Comparison of ENCODE assay signal across 8 cellular contexts in genomic region chr1:65309317-65310077, GRCh38. TPM values are rescaled to one million over a fixed set of nuclear protein-coding genes. Genes with fewer than 3 reads are reported as not detected.
DNase-seq lines count a peak whose midpoint lies in the region; FAIRE-seq and TF ChIP-seq lines count a peak whose summit lies in the region.

TSS of gene DNAJC6 (plus strand) at chr1:65309543. CDS start at chr1:65309746, 203 bp downstream.

- no peaks in the 10 kb centered on the region for H3K9me3 ChIP-seq in ES-I3 (ENCODE audit: control insufficient read depth, insufficient read depth, low read length)
- H3K9me3 ChIP-seq in HUES6 (ENCODE audit: control insufficient read depth, insufficient read depth, low read depth, low read length): no peaks in the 10 kb centered on the region
- H3K9me3 ChIP-seq in SJCRH30 (replicated peaks): no peaks in the 10 kb centered on the region
- H3K9me3 ChIP-seq in neural cell (ENCODE audit: low read length): no peaks in the 10 kb centered on the region

- peaks cover 4% of the 10 kb centered on the region for H3K79me2 ChIP-seq in neural cell (replicated peaks; ENCODE audit: insufficient read depth, low read length)

- DNase-seq in SJCRH30: peak; percentile 58 to 73
- peak; percentile 75 for DNase-seq in activated naive CD4-positive, alpha-beta T cell treated with anti-CD3 and anti-CD28 coated beads, Interleukin-2, amount 10 ng/mL, durations not matched to agents 7 days and 5 days
- DNase-seq in frontal cortex (ENCODE audit: low spot score in 2 of 2): peak; percentile 64 to 73
- DNase-seq in substantia nigra (lab: John Stamatoyannopoulos, UW): peak in 45 of 49 donors; percentile 12 to 83 (median 50)
- DNase-seq in NK-92 (lab: John Stamatoyannopoulos, UW; ENCODE audit: unreplicated experiment): no peak

- H4K20me1 ChIP-seq in neural cell (ENCODE audit: insufficient read depth): no peaks in the 10 kb centered on the region

- no peaks in the 10 kb centered on the region for H3K9me3 Mint-ChIP-seq in activated naive CD4-positive, alpha-beta T cell treated with anti-CD3 and anti-CD28 coated beads, Interleukin-2, amount 10 ng/mL, durations not matched to agents 7 days and 5 days

- H3K4me2 ChIP-seq in neural cell (ENCODE audit: low read length): peak within 1 kb of the TSS; percentile 80

- H3K36me3 ChIP-seq in ES-I3 (ENCODE audit: insufficient read depth, low read length) (no peaks in the 10 kb centered on the region), HUES6 (ENCODE audit: control insufficient read depth, insufficient read depth, low read length) (no peaks in the 10 kb centered on the region), SJCRH30 (no peaks in the 10 kb centered on the region), neural cell (ENCODE audit: insufficient read depth, low read length) (no peaks in the 10 kb centered on the region)

- peak within 1 kb of the TSS; percentile 80 for H3K4me3 ChIP-seq in HUES6 (ENCODE audit: low read depth, low read length)
- peak within 1 kb of the TSS; percentile 29; the same call in 1 of the 2 replicates for H3K4me3 ChIP-seq in SJCRH30
- peak within 1 kb of the TSS; percentile 91 for H3K4me3 ChIP-seq in neural cell (ENCODE audit: low read length)

- CTCF ChIA-PET in activated naive CD4-positive, alpha-beta T cell treated with anti-CD3 and anti-CD28 coated beads, Interleukin-2, amount 10 ng/mL, durations not matched to agents 7 days and 5 days (lab: Charles Lee): interaction anchor here (1.4 kb wide), 1 partner anchor 150 kb away, joined by 5 read pairs; no protein-coding TSS in a partner anchor

- TF ChIP-seq EP300 in neural cell (conservative IDR thresholded peaks at IDR 0.05; ENCODE audit: poor library complexity, severe bottlenecking): no peak

- H3K4me1 Mint-ChIP-seq in activated naive CD4-positive, alpha-beta T cell treated with anti-CD3 and anti-CD28 coated beads, Interleukin-2, amount 10 ng/mL, durations not matched to agents 7 days and 5 days: peaks cover 12% of the 10 kb centered on the region

- H3K27ac Mint-ChIP-seq in activated naive CD4-positive, alpha-beta T cell treated with anti-CD3 and anti-CD28 coated beads, Interleukin-2, amount 10 ng/mL, durations not matched to agents 7 days and 5 days: no peak within 1 kb of the TSS

- H2AFZ ChIP-seq in neural cell (ENCODE audit: low read depth, low read length): peak within 1 kb of the TSS; percentile 92

- H3K27ac ChIP-seq in HUES6 (ENCODE audit: low read depth, low read length) (no peak within 1 kb of the TSS), SJCRH30 (no peak within 1 kb of the TSS), neural cell (ENCODE audit: low read length) (peak within 1 kb of the TSS; percentile 86), substantia nigra (ENCODE audit: low read depth, low read length, poor library complexity, severe bottlenecking) (peak within 1 kb of the TSS; percentile 66)

- peaks cover 16% of the 10 kb centered on the region for H3K27me3 ChIP-seq in HUES6 (ENCODE audit: control insufficient read depth, insufficient read depth, low read length)
- no peaks in the 10 kb centered on the region for H3K27me3 ChIP-seq in SJCRH30
- H3K27me3 ChIP-seq in neural cell (ENCODE audit: insufficient read depth, low read depth, low read length): no peaks in the 10 kb centered on the region

- TF ChIP-seq RAD21 in neural cell (conservative IDR thresholded peaks at IDR 0.05): no peak

- H3K4me1 ChIP-seq in ES-I3 (ENCODE audit: insufficient read depth, low read length) (peaks cover 3% of the 10 kb centered on the region; the same call in 1 of the 2 replicates), HUES6 (ENCODE audit: control insufficient read depth, insufficient read depth, low read length) (peaks cover 15% of the 10 kb centered on the region), SJCRH30 (no peaks in the 10 kb centered on the region)

- TF ChIP-seq CTCF in neural cell (IDR thresholded peaks at IDR 0.05; ENCODE audit: poor library complexity, severe bottlenecking): no peak

- H3K27me3 Mint-ChIP-seq in activated naive CD4-positive, alpha-beta T cell treated with anti-CD3 and anti-CD28 coated beads, Interleukin-2, amount 10 ng/mL, durations not matched to agents 7 days and 5 days: peaks cover 35% of the 10 kb centered on the region

- FAIRE-seq in frontal cortex (lab: Jason Lieb, UNC): no peak

- H3K9me2 ChIP-seq in neural cell (ENCODE audit: insufficient read depth, low read length): no peaks in the 10 kb centered on the region

- H3F3A ChIP-seq in neural cell (ENCODE audit: insufficient read depth, low read length, poor library complexity, severe bottlenecking): peaks cover 2% of the 10 kb centered on the region

- H3K36me3 Mint-ChIP-seq in activated naive CD4-positive, alpha-beta T cell treated with anti-CD3 and anti-CD28 coated beads, Interleukin-2, amount 10 ng/mL, durations not matched to agents 7 days and 5 days: no peaks in the 10 kb centered on the region

- H3K9ac ChIP-seq in ES-I3 (ENCODE audit: low read depth, low read length) (peak within 1 kb of the TSS; percentile 79; the same call in 1 of the 2 replicates), HUES6 (ENCODE audit: low read length) (no peak within 1 kb of the TSS), neural cell (ENCODE audit: low read length) (peak within 1 kb of the TSS; percentile 85)

- peak within 1 kb of the TSS; percentile 28 for H3K4me3 Mint-ChIP-seq in activated naive CD4-positive, alpha-beta T cell treated with anti-CD3 and anti-CD28 coated beads, Interleukin-2, amount 10 ng/mL, durations not matched to agents 7 days and 5 days

TF ChIP-seq in neural cell, 6 proteins besides CTCF, POLR2A, EP300 and RAD21:
- TF ChIP-seq REST (IDR thresholded peaks at IDR 0.05; ENCODE audit: borderline replicate concordance) (peak; percentile 88), POLR2AphosphoS5 (IDR thresholded peaks at IDR 0.05) (peak; percentile 57), EZH2 (IDR thresholded peaks at IDR 0.05; ENCODE audit: borderline replicate concordance, insufficient read depth, low read length, poor library complexity, severe bottlenecking) (no peak), SMC3 (conservative IDR thresholded peaks at IDR 0.05; ENCODE audit: poor library complexity) (peak; percentile 5), TAF1 (IDR thresholded peaks at IDR 0.05; ENCODE audit: low read depth) (peak; percentile 15), MXI1 (conservative IDR thresholded peaks at IDR 0.05; ENCODE audit: poor library complexity, severe bottlenecking) (peak; percentile 41)
TF ChIP-seq in neural cell: peak in this region for 5.

RNA-seq across cellular contexts. Expression of gene DNAJC6, which starts in this region (rescaled TPM):
- 0.02 and 0.35 TPM in 2 replicates for total RNA-seq in SJCRH30 (2014; rRNA removed; shearing (Covaris generic))
- 120 TPM for total RNA-seq in frontal cortex
- 47.1 and 47.8 TPM in 2 replicates for polyA plus RNA-seq in neural cell
- polyA minus RNA-seq in neural cell: 102 and 129 TPM in 2 replicates

Comparison
In these comparisons a context has a peak if more than half of its experiments do, and no peak if none do; other contexts are left out.
1. RNA of gene DNAJC6 (total RNA-seq): 120 TPM in frontal cortex (single experiment); 0.02 to 0.35 TPM in SJCRH30; every median in the first group is over 10 times any median in the second.
2. Peak in DNase-seq and H3K4me3 ChIP-seq in SJCRH30; RNA of the gene not detected or under 1 TPM.
3. H3K27ac ChIP-seq: peak in neural cell (single experiment) and substantia nigra (single experiment); none in HUES6 (single experiment) and SJCRH30 (single experiment).
4. H3K4me3 ChIP-seq: peak in every context shown above with its lines; median percentile 91 in neural cell; 80 in HUES6; 29 in SJCRH30.